In genomic region chr12:123949118-123949774, GRCh38 we compare ENCODE assay signal across 19 cellular contexts. TPM values are rescaled to one million over a fixed set of nuclear protein-coding genes. Genes with fewer than 3 reads are reported as not detected.
DNase-seq lines count a peak whose midpoint lies in the region; FAIRE-seq and TF ChIP-seq lines count a peak whose summit lies in the region.
"Had no signal": no experiment of that assay in that cellular context is flagged by ENCODE, and none has a peak within 500 bp of the region (broad histone marks: within the 10 kb centered on the region; RNA-seq: fewer than 3 reads in every experiment).

No MANE protein-coding gene starts in this region.

- H3K4me2 ChIP-seq in astrocyte (ENCODE audit: low read length): peak overlapping the region; percentile 1

- peaks cover 42% of the 10 kb centered on the region for H4K20me1 ChIP-seq in astrocyte (ENCODE audit: insufficient read depth, low read length)

- H3K27ac Mint-ChIP-seq in astrocyte (ENCODE audit: unreplicated experiment) (no peak overlapping the region), osteocyte (ENCODE audit: unreplicated experiment) (no peak overlapping the region)
- H3K27ac Mint-ChIP-seq: mesothelial cell of epicardium had no signal

- peaks cover 7% of the 10 kb centered on the region for H3K79me2 ChIP-seq in astrocyte (ENCODE audit: insufficient read depth, low read length)

- no peaks in the 10 kb centered on the region for H3K27me3 ChIP-seq in astrocyte (ENCODE audit: insufficient read depth, low read length)
- H3K27me3 ChIP-seq: gastroesophageal sphincter had no signal

- no peaks in the 10 kb centered on the region for H3K36me3 ChIP-seq in astrocyte (ENCODE audit: insufficient read depth, low read length)

- FAIRE-seq in astrocyte (lab: Jason Lieb, UNC): no peak

- no peaks in the 10 kb centered on the region for H3K9me3 ChIP-seq in astrocyte (ENCODE audit: insufficient read depth, low read depth, low read length)
- H3K9me3 ChIP-seq: gastroesophageal sphincter had no signal

- H3K4me3 Mint-ChIP-seq in astrocyte (ENCODE audit: unreplicated experiment) (no peak overlapping the region), osteocyte (ENCODE audit: unreplicated experiment) (no peak overlapping the region)
- H3K4me3 Mint-ChIP-seq: mesothelial cell of epicardium had no signal

- peaks cover 18% of the 10 kb centered on the region for H3K4me1 ChIP-seq in astrocyte (ENCODE audit: insufficient read depth, low read length)

- no peak overlapping the region for H3K4me3 ChIP-seq in astrocyte (ENCODE audit: insufficient read depth, low read depth, low read length)
- H3K4me3 ChIP-seq: gastroesophageal sphincter had no signal

- no peak overlapping the region for H3K9ac ChIP-seq in astrocyte (ENCODE audit: low read length)

- DNase-seq in DMS79 (lab: John Stamatoyannopoulos, UW) (peak; percentile 29), DMS79 treated with DMSO at 0.1 percent for 48 hours (lab: John Stamatoyannopoulos, UW) (no peak), astrocyte (ENCODE audit: low read depth) (no peak), globus pallidus (ENCODE audit: low spot score) (peak; percentile 42), osteocyte (ENCODE audit: extremely low spot score, unreplicated experiment) (peak; percentile 70), DMS53 treated with DMSO at 0.1 percent for 48 hours (lab: John Stamatoyannopoulos, UW; ENCODE audit: unreplicated experiment) (no peak)
- no peak for DNase-seq in stimulated activated CD4-positive, alpha-beta T cell treated with anti-CD3 and anti-CD28 coated beads, Interleukin-15, amount 100 ng/mL, for 24 hours
- no peak for DNase-seq in activated CD4-positive, CD25-positive, alpha-beta regulatory T cell treated with anti-CD3 and anti-CD28 coated beads, Interleukin-2, amount 50 U/mL, for 72 hours
- DNase-seq: activated CD4-positive, alpha-beta T cell treated with anti-CD3 and anti-CD28 coated beads, Interleukin-2, amount 50 U/mL, for 1 hour; activated CD8-positive, alpha-beta memory T cell treated with anti-CD3 and anti-CD28 coated beads, Interleukin-2, amount 50 U/mL, for 4 hours; activated gamma-delta T cell treated with Interleukin-2 at 50 U/mL for 16 hours; AML-193; NCI-H1417; SIG-M5; stimulated activated CD4-positive, alpha-beta T cell treated with anti-CD3 and anti-CD28 coated beads, Interleukin-4, amount 100 ng/mL, for 24 hours; T-helper 1 cell had no signal

- H3K36me3 Mint-ChIP-seq in astrocyte (ENCODE audit: low read depth, unreplicated experiment) (peaks cover 25% of the 10 kb centered on the region), osteocyte (ENCODE audit: unreplicated experiment) (peaks cover 21% of the 10 kb centered on the region)

- H3K4me1 Mint-ChIP-seq in astrocyte (ENCODE audit: low read depth, unreplicated experiment) (peaks cover 2% of the 10 kb centered on the region), osteocyte (ENCODE audit: unreplicated experiment) (peaks cover 40% of the 10 kb centered on the region)

- TF ChIP-seq CTCF in astrocyte (IDR thresholded peaks at IDR 0.05; ENCODE audit: insufficient read depth, low read depth, low read length): no peak
- no peak for TF ChIP-seq CTCF in osteocyte (IDR thresholded peaks at IDR 0.05)

- H3K27me3 Mint-ChIP-seq in astrocyte (ENCODE audit: low read depth, unreplicated experiment) (no peaks in the 10 kb centered on the region), osteocyte (ENCODE audit: unreplicated experiment) (no peaks in the 10 kb centered on the region)

- H3K27ac ChIP-seq in astrocyte (ENCODE audit: low read depth, low read length): no peak overlapping the region
- H3K27ac ChIP-seq: 22Rv1, gastroesophageal sphincter had no signal

- no peaks in the 10 kb centered on the region for H3K9me3 Mint-ChIP-seq in astrocyte (ENCODE audit: unreplicated experiment)
- H3K9me3 Mint-ChIP-seq in osteocyte (ENCODE audit: unreplicated experiment): no peaks in the 10 kb centered on the region
- H3K9me3 Mint-ChIP-seq: mesothelial cell of epicardium had no signal

- no peak overlapping the region for H2AFZ ChIP-seq in astrocyte (ENCODE audit: low read depth, low read length)

RNA-seq across cellular contexts. Expression of gene CCDC92, which starts 23.4 kb away (rescaled TPM):
- 38.9 and 39.8 TPM in 2 replicates for total RNA-seq in astrocyte
- 52.6 and 55.1 TPM in 2 replicates for total RNA-seq in osteocyte

RNA-seq across cellular contexts. Expression of gene ZNF664, which starts 23.8 kb away (rescaled TPM):
- total RNA-seq in astrocyte (67.3 and 67.6 TPM in 2 replicates), osteocyte (133 and 134 TPM in 2 replicates)

Comparison
In these comparisons a context has a peak if more than half of its experiments do, and no peak if none do; other contexts are left out.
1. DNase-seq: peak in DMS79 (single experiment), globus pallidus (single experiment) and osteocyte (single experiment); none in DMS79 treated with DMSO at 0.1 percent for 48 hours (single experiment), astrocyte (single experiment), DMS53 treated with DMSO at 0.1 percent for 48 hours (single experiment), stimulated activated CD4-positive, alpha-beta T cell treated with anti-CD3 and anti-CD28 coated beads, Interleukin-15, amount 100 ng/mL, for 24 hours (single experiment) and activated CD4-positive, CD25-positive, alpha-beta regulatory T cell treated with anti-CD3 and anti-CD28 coated beads, Interleukin-2, amount 50 U/mL, for 72 hours (single experiment).